Comparison of ENCODE assay signal across 8 cellular contexts in the genomic region with DNA sequence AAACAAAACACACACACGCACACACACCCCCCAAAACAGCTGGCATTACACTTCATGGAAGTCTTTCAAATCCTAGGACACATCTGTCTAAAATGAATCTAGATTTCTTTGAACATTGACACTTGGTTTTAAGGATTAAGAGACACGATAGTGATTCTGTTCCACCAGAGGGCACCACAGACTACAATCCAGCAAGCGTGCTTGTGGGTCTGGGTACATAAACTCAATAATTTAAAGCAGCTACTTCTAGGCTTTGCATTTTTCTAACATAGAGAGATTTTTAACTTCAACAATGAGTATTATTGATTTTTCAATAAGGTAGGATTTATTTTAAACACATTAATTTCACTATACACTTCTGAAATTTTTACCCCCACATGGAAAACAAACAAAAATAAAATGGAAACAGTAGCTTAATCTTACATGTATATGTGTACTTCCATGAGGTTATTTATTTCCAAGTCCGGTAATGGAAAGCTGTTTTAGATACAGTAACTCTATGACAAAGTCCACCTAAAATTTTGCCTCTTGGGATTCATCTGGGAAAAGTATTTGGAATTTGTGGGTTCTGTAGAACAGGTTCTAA.
A peak's percentile ranks its signal among the peaks of the same experiment; 100 is the strongest.
DNase-seq lines count a peak whose midpoint lies in the region; ATAC-seq and TF ChIP-seq lines count a peak whose summit lies in the region.

No MANE protein-coding gene starts in this region.

- no peak overlapping the region for H3K56ac ChIP-seq in IMR-90 (ENCODE audit: extremely low read depth, insufficient read depth, low read length)

- DNase-seq in activated effector memory CD4-positive, alpha-beta T cell treated with anti-CD3 and anti-CD28 coated beads, Interleukin-2, amount 50 U/mL, for 16 hours: peak; percentile 75
- no peak for DNase-seq in activated effector memory CD4-positive, alpha-beta T cell treated with Interleukin-2 at 50 U/mL for 16 hours
- peak; percentile 79 for DNase-seq in IMR-90
- DNase-seq in RPMI7951 (ENCODE audit: low read depth): peak; percentile 70
- DNase-seq in activated naive CD4-positive, alpha-beta T cell (lab: John Stamatoyannopoulos, UW): peak in 3 of 4 experiments; percentile 7 to 21 (median 17)
- DNase-seq in germinal center (ENCODE audit: low spot score): peak; percentile 26
- DNase-seq in posterior cingulate gyrus: peak in 8 of 10 donors; percentile 35 to 86 (median 62)

- H3K9me1 ChIP-seq in IMR-90 (ENCODE audit: insufficient read depth, low read length): no peaks in the 10 kb centered on the region

- H3K4me1 ChIP-seq in IMR-90 (ENCODE audit: control insufficient read depth, insufficient read depth, low read length): no peaks in the 10 kb centered on the region

- no peak overlapping the region for H2AK5ac ChIP-seq in IMR-90 (ENCODE audit: low read depth, low read length)

- no peak overlapping the region for H2BK20ac ChIP-seq in IMR-90 (ENCODE audit: low read depth, low read length)

- H4K20me1 ChIP-seq in IMR-90 (ENCODE audit: insufficient read depth, low read length): no peaks in the 10 kb centered on the region

- no peak overlapping the region for H3K4me2 ChIP-seq in IMR-90 (ENCODE audit: low read depth, low read length)

- H4K91ac ChIP-seq in IMR-90 (ENCODE audit: insufficient read depth, low read depth, low read length): no peak overlapping the region

- peak; percentile 88 for TF ChIP-seq CTCF in IMR-90 (conservative IDR thresholded peaks at IDR 0.05; ENCODE audit: low read depth, low read length)

- no peaks in the 10 kb centered on the region for H3K9me3 ChIP-seq in IMR-90 (ENCODE audit: control insufficient read depth, insufficient read depth, low read length)

- H4K8ac ChIP-seq in IMR-90 (ENCODE audit: low read depth in 2 of 2, low read length in 2 of 2): no peak overlapping the region

- H3K36me3 ChIP-seq in IMR-90 (ENCODE audit: control insufficient read depth, insufficient read depth, low read length): no peaks in the 10 kb centered on the region

- no peaks in the 10 kb centered on the region for H3K79me1 ChIP-seq in IMR-90 (ENCODE audit: low read depth in 1 of 2, low read length in 2 of 2)

- no peak overlapping the region for H2AK9ac ChIP-seq in IMR-90 (replicated peaks; ENCODE audit: low read depth, low read length, poor library complexity)

- no peak overlapping the region for H3K4me3 ChIP-seq in IMR-90 (ENCODE audit: insufficient read depth, low read depth, low read length)

- no TSS peak for BruUV-seq in IMR-90 (replicated peaks; lab: Mats Ljungman, UMichigan)

- intact Hi-C loops in IMR-90 (cut with micrococcal nuclease) (loop anchor here (1.0 to 10.0 kb wide), 6 partner anchors 157 to 1090 kb away; no protein-coding TSS in a partner anchor), posterior cingulate gyrus (cut with DNase I) (loop anchor here (2.0 to 5.0 kb wide), 3 partner anchors 156 to 710 kb away; no protein-coding TSS in a partner anchor)

- no peak overlapping the region for H3K23ac ChIP-seq in IMR-90 (ENCODE audit: low read depth, low read length)

- no peak for TF ChIP-seq POLR2A in IMR-90 (IDR thresholded peaks at IDR 0.05; ENCODE audit: low read depth, low read length)

- peak; percentile 81 for ATAC-seq in IMR-90 (ENCODE audit: low read depth)
- no peak for ATAC-seq in GM19328 (IDR thresholded peaks at IDR 0.05; ENCODE audit: unreplicated experiment)

- peak; percentile 92 for TF ChIP-seq RAD21 in IMR-90 (IDR thresholded peaks at IDR 0.05; ENCODE audit: low read length)

- H4K5ac ChIP-seq in IMR-90 (ENCODE audit: low read depth, low read length): no peak overlapping the region

- H2BK5ac ChIP-seq in IMR-90 (ENCODE audit: low read depth, low read length, poor library complexity, severe bottlenecking): no peak overlapping the region

- H3K4ac ChIP-seq in IMR-90 (ENCODE audit: low read depth, low read length): no peak overlapping the region; the same call in 1 of the 2 replicates

- H3K9ac ChIP-seq in IMR-90 (ENCODE audit: low read depth, low read length): no peak overlapping the region

- H2AFZ ChIP-seq in IMR-90 (replicated peaks; ENCODE audit: low read length, poor library complexity): no peak overlapping the region

- in situ Hi-C loops in IMR-90 (cut with MboI; ENCODE audit: low sequenced_read_pairs): loop anchor here (5.0 to 25.0 kb wide), 2 partner anchors 710 to 1095 kb away; no protein-coding TSS in a partner anchor

- no peak overlapping the region for H2BK15ac ChIP-seq in IMR-90 (ENCODE audit: low read depth, low read length)

- no peak overlapping the region for H3K27ac ChIP-seq in IMR-90 (ENCODE audit: insufficient read depth, low read length)

- dilution Hi-C loops in IMR-90 (cut with HindIII; ENCODE audit: low sequenced_read_pairs, unreplicated experiment): no loop called here

- POLR2A ChIA-PET in IMR-90 (lab: Charles Lee; ENCODE audit: unreplicated experiment): interaction anchor here (0.7 kb wide), 1 partner anchor 220 kb away, joined by 3 read pairs; no protein-coding TSS in a partner anchor

- H3K18ac ChIP-seq in IMR-90 (ENCODE audit: low read depth, low read length): no peak overlapping the region

- no peaks in the 10 kb centered on the region for H3K27me3 ChIP-seq in IMR-90 (ENCODE audit: control insufficient read depth, insufficient read depth, low read length)

- WGBS in IMR-90 (ENCODE audit: extremely low coverage in 2 of 2, insufficient read length in 1 of 2), 2 experiments: no CpG with 5 or more reads among the region's 4 CpGs

- CTCF ChIA-PET in IMR-90 (lab: Yijun Ruan, JAX): interaction anchor here (0.6 to 3.1 kb wide), 16 partner anchors 10 to 725 kb away, joined by 3 to 16 read pairs (median 4); no protein-coding TSS in a partner anchor

- H3K14ac ChIP-seq in IMR-90 (replicated peaks; ENCODE audit: low read depth, low read length): no peak overlapping the region

- peak overlapping the region; percentile 41; the same call in 1 of the 2 replicates for H2BK120ac ChIP-seq in IMR-90 (ENCODE audit: low read depth, low read length)

TF ChIP-seq in IMR-90, 13 proteins besides CTCF, POLR2A, EP300 and RAD21:
- no peak for TF ChIP-seq RCOR1 (IDR thresholded peaks at IDR 0.05; ENCODE audit: insufficient replicate concordance, low read length)
- TF ChIP-seq SMC3 (IDR thresholded peaks at IDR 0.05; ENCODE audit: low read depth, low read length): peak; percentile 95
